8 cellular contexts compared by ENCODE assay signal in the genomic region with DNA sequence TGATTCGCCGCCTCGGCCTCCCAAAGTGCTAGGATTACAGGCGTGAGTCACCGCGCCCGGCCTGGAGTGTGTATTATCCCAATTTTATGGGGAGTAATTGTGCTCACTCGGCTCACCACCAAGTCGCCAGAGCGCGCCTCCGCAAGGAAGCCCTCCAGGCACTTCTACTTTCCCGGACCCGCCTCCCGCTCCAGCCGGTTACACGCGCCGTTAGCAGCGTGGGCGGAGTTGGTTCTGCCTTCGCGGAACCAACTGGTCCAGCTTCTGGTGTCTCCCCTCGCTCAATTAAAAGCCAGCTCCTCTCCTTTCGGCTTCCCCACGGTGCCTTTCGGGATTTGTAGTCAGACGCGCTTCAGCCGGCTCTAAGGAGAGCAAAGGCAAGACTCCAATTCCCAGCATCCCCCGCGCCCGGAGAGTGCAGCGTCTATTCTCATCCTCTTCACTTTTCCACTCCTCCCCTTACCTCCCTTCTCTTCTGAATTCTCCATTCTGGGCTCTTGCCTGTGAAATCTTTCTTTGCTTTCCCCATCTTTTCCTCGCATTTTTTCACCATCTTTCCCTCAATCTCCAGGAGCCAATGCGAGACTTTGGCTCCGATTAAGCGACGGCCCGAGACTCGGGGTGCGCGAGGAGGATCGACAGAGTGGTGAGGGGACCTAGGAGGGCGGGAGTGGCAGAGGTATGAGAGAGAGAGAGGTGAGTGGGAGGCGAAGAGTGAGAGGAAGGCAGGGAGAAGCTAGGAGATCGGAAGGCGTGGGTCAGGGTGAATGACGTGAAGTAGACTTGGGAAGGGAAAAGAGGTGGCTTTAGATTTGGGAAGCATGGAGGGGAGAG. TPM values are rescaled to one million over a fixed set of nuclear protein-coding genes. Genes with fewer than 3 reads are reported as not detected.
A peak's percentile ranks its signal among the peaks of the same experiment; 100 is the strongest.
DNase-seq lines count a peak whose midpoint lies in the region; ATAC-seq and FAIRE-seq lines count a peak whose summit lies in the region.

A gene (plus strand): TSS at position 450 of the 834 bp plus-strand sequence.

- H3K27me3 Mint-ChIP-seq in activated T-cell treated with anti-CD3 and anti-CD28 coated beads, Interleukin-2, amount 50 U/mL, for 72 hours (ENCODE audit: low read depth): no peaks in the 10 kb centered on the region

- no peaks in the 10 kb centered on the region for H3K27me3 ChIP-seq in muscle layer of duodenum (ENCODE audit: low read depth, low read length)

- FAIRE-seq in RCC 7860 (lab: Jason Lieb, UNC): peak; percentile 73

- peak; percentile 98 for DNase-seq in DMS53 treated with DMSO at 0.1 percent for 48 hours (lab: John Stamatoyannopoulos, UW; ENCODE audit: unreplicated experiment)
- peak; percentile 96 for DNase-seq in RCC 7860 (ENCODE audit: low spot score)
- DNase-seq in activated T-cell treated with anti-CD3 and anti-CD28 coated beads, Interleukin-2, amount 50 U/mL, for 72 hours: peak; percentile 94 to 96
- peak; percentile 92 to 94 for DNase-seq in stimulated activated CD8-positive, alpha-beta memory T cell treated with anti-CD3 and anti-CD28 coated beads, Interleukin-7, amount 100 ng/mL, for 4 hours (ENCODE audit: low read depth in 2 of 2)

- H3K4me3 Mint-ChIP-seq in activated T-cell treated with anti-CD3 and anti-CD28 coated beads, Interleukin-2, amount 50 U/mL, for 72 hours: peak within 1 kb of the TSS; percentile 94 to 96

- no peaks in the 10 kb centered on the region for H3K9me3 Mint-ChIP-seq in activated T-cell treated with anti-CD3 and anti-CD28 coated beads, Interleukin-2, amount 50 U/mL, for 72 hours

- H3K9me3 ChIP-seq in KOPT-K1 (ENCODE audit: insufficient read depth, low read length, poor library complexity, severe bottlenecking): no peaks in the 10 kb centered on the region
- H3K9me3 ChIP-seq in muscle layer of duodenum (ENCODE audit: control insufficient read depth in 1 of 2, low read length in 2 of 2): no peaks in the 10 kb centered on the region

- H3K4me3 ChIP-seq in muscle layer of duodenum (ENCODE audit: low read depth in 1 of 2, low read length in 2 of 2): peak within 1 kb of the TSS; percentile 99 to 100

- peaks cover 7 to 11% of the 10 kb centered on the region in 2 donors for H3K4me1 ChIP-seq in muscle layer of duodenum (ENCODE audit: control insufficient read depth in 1 of 2, insufficient read depth in 2 of 2, low read length in 2 of 2)

- H3K27ac Mint-ChIP-seq in activated T-cell treated with anti-CD3 and anti-CD28 coated beads, Interleukin-2, amount 50 U/mL, for 72 hours: peak within 1 kb of the TSS; percentile 88

- ATAC-seq in GM21786 (IDR thresholded peaks at IDR 0.05; ENCODE audit: unreplicated experiment) (peak; percentile 95), esophagus mucosa (peak; percentile 94)
- ATAC-seq in activated T-cell treated with anti-CD3 and anti-CD28 coated beads, Interleukin-2, amount 50 U/mL, for 72 hours (replicated peaks in 1 of 2): peak; percentile 98 to 99

- H3K27ac ChIP-seq in KOPT-K1 (ENCODE audit: low read depth, low read length, poor library complexity, severe bottlenecking) (peak within 1 kb of the TSS; percentile 74), muscle layer of duodenum (ENCODE audit: low read length) (peak within 1 kb of the TSS; percentile 89)

- H3K36me3 ChIP-seq in KOPT-K1 (ENCODE audit: insufficient read depth, low read length) (peaks cover 33% of the 10 kb centered on the region), muscle layer of duodenum (ENCODE audit: control insufficient read depth in 1 of 2, insufficient read depth in 2 of 2, low read length in 2 of 2) (peaks cover 21 to 28% of the 10 kb centered on the region in 2 donors)

- H3K36me3 Mint-ChIP-seq in activated T-cell treated with anti-CD3 and anti-CD28 coated beads, Interleukin-2, amount 50 U/mL, for 72 hours (ENCODE audit: insufficient read depth in 2 of 2): peaks cover 0 to 6% of the 10 kb centered on the region in 2 donors

- peaks cover 32% of the 10 kb centered on the region for H3K4me1 Mint-ChIP-seq in activated T-cell treated with anti-CD3 and anti-CD28 coated beads, Interleukin-2, amount 50 U/mL, for 72 hours (ENCODE audit: low read depth)

RNA-seq across cellular contexts. Expression of the gene that starts here (rescaled TPM):
- total RNA-seq in activated T-cell treated with anti-CD3 and anti-CD28 coated beads, Interleukin-2, amount 50 U/mL, for 72 hours: 10 to 100 TPM; 43.5 to 46.9 TPM
- total RNA-seq in esophagus mucosa: 23.9 TPM

Comparison
In these comparisons a context has a peak if more than half of its experiments do, and no peak if none do; other contexts are left out.
1. Peak in every context shown above with its lines: DNase-seq, ATAC-seq, H3K4me3 ChIP-seq and H3K27ac ChIP-seq.